Comparison of ENCODE assay signal across 1 cellular context in genomic region chr9:136620441-136621018, GRCh38.
TF ChIP-seq lines count a peak whose summit lies in the region.

No MANE protein-coding gene starts in this region.

TF ChIP-seq in IMR-90, 13 proteins besides CTCF, POLR2A, EP300 and RAD21:
- TF ChIP-seq FOS (IDR thresholded peaks at IDR 0.05; ENCODE audit: low read depth, low read length) (no peak), NFE2L2 (IDR thresholded peaks at IDR 0.05; ENCODE audit: low read depth, low read length) (no peak), CEBPB (IDR thresholded peaks at IDR 0.05; ENCODE audit: low read depth, low read length) (no peak), MAFK (IDR thresholded peaks at IDR 0.05; ENCODE audit: low read depth, low read length) (no peak), SMC3 (IDR thresholded peaks at IDR 0.05; ENCODE audit: low read depth, low read length) (no peak), BHLHE40 (IDR thresholded peaks at IDR 0.05; ENCODE audit: low read depth, low read length) (no peak), ELK1 (IDR thresholded peaks at IDR 0.05; ENCODE audit: borderline replicate concordance, low read depth, low read length) (no peak), USF2 (IDR thresholded peaks at IDR 0.05; ENCODE audit: low read depth, low read length) (no peak), RCOR1 (IDR thresholded peaks at IDR 0.05; ENCODE audit: insufficient replicate concordance, low read length) (no peak), CHD1 (IDR thresholded peaks at IDR 0.05; ENCODE audit: low read depth, low read length) (no peak), MXI1 (IDR thresholded peaks at IDR 0.05; ENCODE audit: borderline replicate concordance, low read depth, low read length) (no peak), RFX5 (IDR thresholded peaks at IDR 0.05; ENCODE audit: low read depth, low read length) (no peak), MAZ (IDR thresholded peaks at IDR 0.05; ENCODE audit: borderline replicate concordance, low read depth, low read length) (no peak)
